10 cellular contexts compared by ENCODE assay signal in the genomic region with DNA sequence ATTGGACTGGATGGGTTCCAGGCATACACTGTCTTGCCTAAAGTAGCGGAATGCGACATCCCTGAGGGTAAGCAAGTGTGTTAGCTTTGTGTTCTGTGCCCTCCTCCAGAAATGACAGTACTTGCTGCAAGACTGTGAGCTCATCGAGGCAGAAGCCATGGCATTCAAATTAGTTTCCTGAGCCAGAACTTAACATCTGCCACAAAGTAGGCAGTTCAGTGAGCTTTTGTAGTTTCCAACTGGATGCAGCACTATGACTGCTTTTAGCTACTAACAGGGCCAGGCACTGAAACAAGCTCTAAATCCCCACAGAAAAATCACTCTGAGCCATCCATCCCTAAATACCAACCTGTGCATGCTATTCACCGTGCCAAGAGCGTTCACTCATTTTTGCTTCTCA. TPM values are rescaled to one million over a fixed set of nuclear protein-coding genes. Genes with fewer than 3 reads are reported as not detected.
DNase-seq lines count a peak whose midpoint lies in the region; ATAC-seq and TF ChIP-seq lines count a peak whose summit lies in the region.
"Had no signal": no experiment of that assay in that cellular context is flagged by ENCODE, and none has a peak within 500 bp of the region (broad histone marks: within the 10 kb centered on the region; RNA-seq: fewer than 3 reads in every experiment).

No MANE protein-coding gene starts in this region.

- intact Hi-C loops in activated B cell treated with CpG ODN at 0.5 μM for 24 hours (cut with micrococcal nuclease) = loop anchor here (5.0 to 10.0 kb wide), 4 partner anchors 855 to 1448 kb away; partner anchors contain the start of genes CYP2R1, INSC and PSMA1

- peaks cover 38% of the 10 kb centered on the region for H3K4me1 Mint-ChIP-seq in activated T-cell treated with anti-CD3 and anti-CD28 coated beads, Interleukin-2, amount 50 U/mL, for 72 hours (ENCODE audit: low read depth)
- peaks cover 35% of the 10 kb centered on the region for H3K4me1 Mint-ChIP-seq in activated B cell treated with CpG ODN at 0.5 μM for 24 hours

- H3K9me3 ChIP-seq in iPS-18a (ENCODE audit: control insufficient read depth, low read depth, low read length) = no peaks in the 10 kb centered on the region
- H3K9me3 ChIP-seq in thoracic aorta = no peaks in the 10 kb centered on the region
- H3K9me3 ChIP-seq: gastroesophageal sphincter had no signal

- H3K4me3 Mint-ChIP-seq in activated T-cell treated with anti-CD3 and anti-CD28 coated beads, Interleukin-2, amount 50 U/mL, for 72 hours = peak overlapping the region; percentile 83 to 94
- peak overlapping the region; percentile 81 for H3K4me3 Mint-ChIP-seq in activated B cell treated with CpG ODN at 0.5 μM for 24 hours

- POLR2A ChIA-PET in activated B cell treated with CpG ODN at 0.5 μM for 24 hours (lab: Charles Lee) = interaction anchor here (0.6 to 2.6 kb wide), 3 partner anchors 204 to 1224 kb away, joined by 3 to 21 read pairs (median 5); partner anchors contain the start of genes BTBD10 and CYP2R1

- H3K36me3 Mint-ChIP-seq in activated T-cell treated with anti-CD3 and anti-CD28 coated beads, Interleukin-2, amount 50 U/mL, for 72 hours (ENCODE audit: insufficient read depth in 2 of 2) = peaks cover 8 to 9% of the 10 kb centered on the region in 2 donors
- peaks cover 11% of the 10 kb centered on the region for H3K36me3 Mint-ChIP-seq in activated B cell treated with CpG ODN at 0.5 μM for 24 hours (ENCODE audit: low read depth)

- H3K36me3 ChIP-seq in iPS-18a (ENCODE audit: control insufficient read depth, low read depth, low read length) (no peaks in the 10 kb centered on the region), thoracic aorta (no peaks in the 10 kb centered on the region)
- H3K36me3 ChIP-seq: gastroesophageal sphincter had no signal

- H3K4me3 ChIP-seq in iPS-18a (ENCODE audit: low read length) = peak overlapping the region; percentile 94
- H3K4me3 ChIP-seq in thoracic aorta = peak overlapping the region; percentile 92

- peak overlapping the region; percentile 45 for H3K27ac Mint-ChIP-seq in activated T-cell treated with anti-CD3 and anti-CD28 coated beads, Interleukin-2, amount 50 U/mL, for 72 hours
- peak overlapping the region; percentile 62 for H3K27ac Mint-ChIP-seq in activated B cell treated with CpG ODN at 0.5 μM for 24 hours

- H3K27me3 Mint-ChIP-seq in activated T-cell treated with anti-CD3 and anti-CD28 coated beads, Interleukin-2, amount 50 U/mL, for 72 hours (ENCODE audit: low read depth) = peaks cover 6% of the 10 kb centered on the region
- peaks cover 7% of the 10 kb centered on the region for H3K27me3 Mint-ChIP-seq in activated B cell treated with CpG ODN at 0.5 μM for 24 hours

- peaks cover 9% of the 10 kb centered on the region for H3K4me1 ChIP-seq in iPS-18a (ENCODE audit: control insufficient read depth, low read depth, low read length)
- peaks cover 10 to 16% of the 10 kb centered on the region in 2 donors for H3K4me1 ChIP-seq in thoracic aorta (ENCODE audit: control insufficient read depth in 1 of 2, low read depth in 2 of 2)

- peaks cover 9% of the 10 kb centered on the region for H3K27me3 ChIP-seq in iPS-18a (ENCODE audit: control insufficient read depth, insufficient read depth, low read length)
- H3K27me3 ChIP-seq in thoracic aorta (replicated peaks; ENCODE audit: insufficient read depth) = no peaks in the 10 kb centered on the region
- H3K27me3 ChIP-seq: gastroesophageal sphincter had no signal

- ATAC-seq in activated T-cell treated with anti-CD3 and anti-CD28 coated beads, Interleukin-2, amount 50 U/mL, for 72 hours (replicated peaks in 1 of 2) = no peak
- no peak for ATAC-seq in activated B cell treated with CpG ODN at 0.5 μM for 24 hours (ENCODE audit: low read depth)
- ATAC-seq in thoracic aorta (ENCODE audit: insufficient number of reproducible peaks, low FRiP score, low read depth) = no peak
- ATAC-seq in left lobe of liver = no peak
- ATAC-seq in HG02870 (IDR thresholded peaks at IDR 0.05; ENCODE audit: unreplicated experiment) = no peak

- CTCF ChIA-PET in activated B cell treated with CpG ODN at 0.5 μM for 24 hours (lab: Charles Lee) = interaction anchor here (0.9 to 1.4 kb wide), 3 partner anchors 9 to 641 kb away, joined by 3 to 4 read pairs (median 4); no protein-coding TSS in a partner anchor

- TF ChIP-seq CTCF in activated B cell treated with CpG ODN at 0.5 μM for 24 hours (IDR thresholded peaks at IDR 0.05) (no peak), thoracic aorta (IDR thresholded peaks at IDR 0.05) (no peak)

- H3K9me3 Mint-ChIP-seq in activated T-cell treated with anti-CD3 and anti-CD28 coated beads, Interleukin-2, amount 50 U/mL, for 72 hours = peaks cover 1% of the 10 kb centered on the region in 2 donors
- H3K9me3 Mint-ChIP-seq in activated B cell treated with CpG ODN at 0.5 μM for 24 hours = no peaks in the 10 kb centered on the region

- H3K9ac ChIP-seq in iPS-18a (ENCODE audit: low read length) = peak overlapping the region; percentile 79

- peak in 1 of 2 donors; percentile 6 for DNase-seq in activated T-cell treated with anti-CD3 and anti-CD28 coated beads, Interleukin-2, amount 50 U/mL, for 72 hours
- no peak for DNase-seq in activated T-cell treated with anti-CD3 and anti-CD28 coated beads for 4 hours
- DNase-seq in activated B cell treated with CpG ODN at 0.5 μM for 24 hours = no peak
- DNase-seq in thoracic aorta (ENCODE audit: low spot score) = no peak
- no peak for DNase-seq in D341Med (ENCODE audit: low spot score)
- no peak for DNase-seq in left lobe of liver (ENCODE audit: low spot score)
- DNase-seq: NCI-H2081 treated with DMSO at 0.1 percent for 48 hours had no signal

- H3K27ac ChIP-seq in iPS-18a (ENCODE audit: low read length) = no peak overlapping the region
- H3K27ac ChIP-seq in thoracic aorta = no peak overlapping the region

RNA-seq across cellular contexts. Expression of gene FAR1, which starts 1.2 kb away (rescaled TPM):
- total RNA-seq in activated T-cell treated with anti-CD3 and anti-CD28 coated beads, Interleukin-2, amount 50 U/mL, for 72 hours = 10 to 100 TPM; 49.4 to 53.4 TPM
- total RNA-seq in activated B cell treated with CpG ODN at 0.5 μM for 24 hours (39.2 and 48.4 TPM in 2 replicates), thoracic aorta (10 to 100 TPM; 25.5 to 55.7 TPM), left lobe of liver (2.8 TPM)
